20 cellular contexts compared by ENCODE assay signal in genomic region chr19:30355586-30355985, GRCh38. TPM values are rescaled to one million over a fixed set of nuclear protein-coding genes. Genes with fewer than 3 reads are reported as not detected.
DNase-seq lines count a peak whose midpoint lies in the region; ATAC-seq lines count a peak whose summit lies in the region.
"Had no signal": no experiment of that assay in that cellular context is flagged by ENCODE, and none has a peak within 500 bp of the region (broad histone marks: within the 10 kb centered on the region; RNA-seq: fewer than 3 reads in every experiment).

No MANE protein-coding gene starts in this region.

- no peaks in the 10 kb centered on the region for H3K36me3 Mint-ChIP-seq in activated naive CD8-positive, alpha-beta T cell
- H3K36me3 Mint-ChIP-seq in activated naive CD8-positive, alpha-beta T cell treated with anti-CD3 and anti-CD28 coated beads, Interleukin-2, amount 50 U/mL, for 24 hours (ENCODE audit: low read depth), result no peaks in the 10 kb centered on the region
- H3K36me3 Mint-ChIP-seq: CD14-positive monocyte; CD8-positive, alpha-beta memory T cell had no signal

- DNase-seq in activated naive CD8-positive, alpha-beta T cell treated with anti-CD3 and anti-CD28 coated beads, Interleukin-2, amount 50 U/mL, for 24 hours, result no peak
- DNase-seq in mesenteric fat pad (ENCODE audit: low spot score) (peak; percentile 57), posterior vena cava (ENCODE audit: low spot score) (peak; percentile 32), EL (no peak), DMS79 treated with DMSO at 0.1 percent for 48 hours (lab: John Stamatoyannopoulos, UW) (no peak)
- DNase-seq: 8988T; ACHN; AML-193; BE2C; CD4-positive, alpha-beta T cell; CD8-positive, alpha-beta memory T cell; DMS 273 treated with DMSO at 0.1 percent for 48 hours; DMS79; H9 had no signal

- peaks cover 9% of the 10 kb centered on the region for H3K27me3 Mint-ChIP-seq in activated naive CD8-positive, alpha-beta T cell
- peaks cover 12% of the 10 kb centered on the region for H3K27me3 Mint-ChIP-seq in activated naive CD8-positive, alpha-beta T cell treated with anti-CD3 and anti-CD28 coated beads, Interleukin-2, amount 50 U/mL, for 24 hours

- no peak overlapping the region for H3K4me3 Mint-ChIP-seq in activated naive CD8-positive, alpha-beta T cell
- no peak overlapping the region for H3K4me3 Mint-ChIP-seq in activated naive CD8-positive, alpha-beta T cell treated with anti-CD3 and anti-CD28 coated beads, Interleukin-2, amount 50 U/mL, for 24 hours
- H3K4me3 Mint-ChIP-seq: CD14-positive monocyte; CD4-positive, alpha-beta T cell; CD8-positive, alpha-beta memory T cell; GM23338; H9 had no signal

- intact Hi-C loops in posterior vena cava (cut with DNase I), result no loop called here

- no peaks in the 10 kb centered on the region for H3K9me3 Mint-ChIP-seq in activated naive CD8-positive, alpha-beta T cell (ENCODE audit: low read depth)
- H3K9me3 Mint-ChIP-seq in activated naive CD8-positive, alpha-beta T cell treated with anti-CD3 and anti-CD28 coated beads, Interleukin-2, amount 50 U/mL, for 24 hours, result no peaks in the 10 kb centered on the region
- H3K9me3 Mint-ChIP-seq: CD4-positive, alpha-beta T cell; H9 had no signal

- no peak for ATAC-seq in activated naive CD8-positive, alpha-beta T cell treated with anti-CD3 and anti-CD28 coated beads, Interleukin-2, amount 50 U/mL, for 24 hours
- ATAC-seq in GM21619 (IDR thresholded peaks at IDR 0.05; ENCODE audit: unreplicated experiment), result no peak
- ATAC-seq: A549, GM23338, HCT116 had no signal

- H3K27ac Mint-ChIP-seq in activated naive CD8-positive, alpha-beta T cell, result peak overlapping the region; percentile 6
- no peak overlapping the region for H3K27ac Mint-ChIP-seq in activated naive CD8-positive, alpha-beta T cell treated with anti-CD3 and anti-CD28 coated beads, Interleukin-2, amount 50 U/mL, for 24 hours
- H3K27ac Mint-ChIP-seq: CD4-positive, alpha-beta T cell; CD8-positive, alpha-beta memory T cell; GM23338; H9 had no signal

- H3K4me1 Mint-ChIP-seq in activated naive CD8-positive, alpha-beta T cell (ENCODE audit: low read depth), result no peaks in the 10 kb centered on the region
- peaks cover 2% of the 10 kb centered on the region for H3K4me1 Mint-ChIP-seq in activated naive CD8-positive, alpha-beta T cell treated with anti-CD3 and anti-CD28 coated beads, Interleukin-2, amount 50 U/mL, for 24 hours
- H3K4me1 Mint-ChIP-seq: CD14-positive monocyte; CD8-positive, alpha-beta memory T cell had no signal

RNA-seq across cellular contexts. Expression of gene ZNF536, which starts 16.6 kb away (rescaled TPM):
- total RNA-seq in mesenteric fat pad (not detected), posterior vena cava (1 to 10 TPM; 2.8 to 3.6 TPM)
- total RNA-seq: CD4-positive, alpha-beta T cell; CD8-positive, alpha-beta memory T cell; H9 had no signal

Comparison
In these comparisons a context has a peak if more than half of its experiments do, and no peak if none do; other contexts are left out.
1. DNase-seq: peak in mesenteric fat pad (single experiment) and posterior vena cava (single experiment); none in activated naive CD8-positive, alpha-beta T cell treated with anti-CD3 and anti-CD28 coated beads, Interleukin-2, amount 50 U/mL, for 24 hours (single experiment), EL (single experiment) and DMS79 treated with DMSO at 0.1 percent for 48 hours (single experiment).